ENCODE assay signal across 8 cellular contexts in the genomic region with DNA sequence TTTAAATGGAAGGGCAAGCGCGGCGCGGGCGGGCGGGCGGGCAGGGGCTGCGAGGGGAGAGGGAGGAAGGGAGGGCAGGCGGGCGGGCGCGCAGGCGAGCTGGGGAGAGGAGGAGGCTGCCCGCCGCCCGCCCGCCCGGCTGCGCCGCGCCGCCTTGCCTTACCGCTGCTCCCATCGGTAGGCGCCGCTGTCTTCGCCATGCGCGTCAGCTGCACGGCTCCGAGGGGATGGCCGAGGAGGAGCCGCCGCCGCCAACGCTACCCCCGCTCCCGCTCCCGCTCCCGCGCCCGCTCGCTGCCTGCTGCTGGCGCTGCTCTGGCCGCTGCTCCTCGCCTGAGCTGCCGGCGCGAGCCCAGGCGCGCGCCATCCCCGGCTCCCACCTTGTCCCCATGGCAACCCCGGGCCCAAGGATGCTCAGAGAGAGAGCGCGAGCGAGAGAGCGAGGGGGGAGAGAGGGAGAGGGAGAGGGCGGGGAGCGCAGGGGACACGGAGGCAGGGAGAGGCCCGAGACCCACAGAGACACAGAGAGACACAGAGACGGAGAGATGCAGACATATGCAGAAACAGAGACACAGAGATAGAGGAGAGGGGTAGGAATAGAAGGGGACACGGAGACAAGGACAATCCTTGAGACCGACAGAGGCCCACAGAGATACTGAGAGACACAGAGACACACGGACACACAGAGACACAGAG.
A peak's percentile ranks its signal among the peaks of the same experiment; 100 is the strongest.
DNase-seq lines count a peak whose midpoint lies in the region; ATAC-seq and TF ChIP-seq lines count a peak whose summit lies in the region.

No MANE protein-coding gene starts in this region.

- peak; percentile 86 for DNase-seq in DMS79 (lab: John Stamatoyannopoulos, UW)
- DNase-seq in HuH-7.5 (ENCODE audit: low spot score): peak; percentile 72
- DNase-seq in OCI-M1 (lab: John Stamatoyannopoulos, UW): peak; percentile 76
- peak; percentile 66 for DNase-seq in activated T-helper 1 cell treated with Interleukin-2 at 50 U/mL for 16 hours (ENCODE audit: low read depth)
- DNase-seq in fibroblast of peridontal ligament (ENCODE audit: extremely low read depth): peak; percentile 56
- DNase-seq in nephron progenitor cell: peak; percentile 88
- peak; percentile 67 for DNase-seq in stimulated activated naive B cell treated with anti-CD40 and anti-IgM and Interleukin-4, amounts not matched to agents 10 μg/mL and 1 μg/mL and 100 μg/mL, for 72 hours

- H3K27me3 Mint-ChIP-seq in nephron progenitor cell (ENCODE audit: low read depth, poor library complexity): peaks cover 52% of the 10 kb centered on the region
- H3K27me3 Mint-ChIP-seq in stimulated activated naive B cell treated with anti-CD40 and anti-IgM and Interleukin-4, amounts not matched to agents 10 μg/mL and 1 μg/mL and 100 μg/mL, for 72 hours: peaks cover 20% of the 10 kb centered on the region in 2 donors

- H3K9me3 Mint-ChIP-seq in nephron progenitor cell: no peaks in the 10 kb centered on the region
- H3K9me3 Mint-ChIP-seq in stimulated activated naive B cell treated with anti-CD40 and anti-IgM and Interleukin-4, amounts not matched to agents 10 μg/mL and 1 μg/mL and 100 μg/mL, for 72 hours: no peaks in the 10 kb centered on the region

- no peaks in the 10 kb centered on the region for H3K36me3 Mint-ChIP-seq in nephron progenitor cell (ENCODE audit: low read depth)
- H3K36me3 Mint-ChIP-seq in stimulated activated naive B cell treated with anti-CD40 and anti-IgM and Interleukin-4, amounts not matched to agents 10 μg/mL and 1 μg/mL and 100 μg/mL, for 72 hours: no peaks in the 10 kb centered on the region

- no peak overlapping the region for H3K4me3 Mint-ChIP-seq in nephron progenitor cell
- H3K4me3 Mint-ChIP-seq in stimulated activated naive B cell treated with anti-CD40 and anti-IgM and Interleukin-4, amounts not matched to agents 10 μg/mL and 1 μg/mL and 100 μg/mL, for 72 hours: peak overlapping the region in 1 of 2 donors; percentile 85

- peak; percentile 7 for TF ChIP-seq CTCF in nephron progenitor cell (IDR thresholded peaks at IDR 0.05)

- H3K27ac Mint-ChIP-seq in nephron progenitor cell: no peak overlapping the region
- no peak overlapping the region for H3K27ac Mint-ChIP-seq in stimulated activated naive B cell treated with anti-CD40 and anti-IgM and Interleukin-4, amounts not matched to agents 10 μg/mL and 1 μg/mL and 100 μg/mL, for 72 hours

- H3K4me1 Mint-ChIP-seq in nephron progenitor cell: peaks cover 29% of the 10 kb centered on the region
- peaks cover 10 to 22% of the 10 kb centered on the region in 2 donors for H3K4me1 Mint-ChIP-seq in stimulated activated naive B cell treated with anti-CD40 and anti-IgM and Interleukin-4, amounts not matched to agents 10 μg/mL and 1 μg/mL and 100 μg/mL, for 72 hours

- ATAC-seq in stimulated activated naive B cell treated with anti-CD40 and anti-IgM and Interleukin-4, amounts not matched to agents 10 μg/mL and 1 μg/mL and 100 μg/mL, for 72 hours (replicated peaks): peak; percentile 91 to 93
- no peak for ATAC-seq in GM21515 (IDR thresholded peaks at IDR 0.05; ENCODE audit: unreplicated experiment)
